15 cellular contexts compared by ENCODE assay signal in genomic region chr1:61436016-61436415, GRCh38.
A peak's percentile ranks its signal among the peaks of the same experiment; 100 is the strongest.
DNase-seq lines count a peak whose midpoint lies in the region; ATAC-seq and TF ChIP-seq lines count a peak whose summit lies in the region.
"Had no signal": no experiment of that assay in that cellular context is flagged by ENCODE, and none has a peak within 500 bp of the region (broad histone marks: within the 10 kb centered on the region; RNA-seq: fewer than 3 reads in every experiment).

No MANE protein-coding gene starts in this region.

- H3K4me3 ChIP-seq in OCI-LY7 (ENCODE audit: low read depth, low read length, poor library complexity, severe bottlenecking): no peak overlapping the region
- no peak overlapping the region for H3K4me3 ChIP-seq in subcutaneous abdominal adipose tissue (ENCODE audit: low read depth in 1 of 5, low read length in 5 of 5)
- H3K4me3 ChIP-seq: MG63, prostate gland had no signal

- H3K36me3 ChIP-seq in OCI-LY7 (ENCODE audit: insufficient read depth, low read length): no peaks in the 10 kb centered on the region
- H3K36me3 ChIP-seq in subcutaneous abdominal adipose tissue (ENCODE audit: control insufficient read depth in 5 of 5, insufficient read depth in 5 of 5, low read length in 5 of 5): peaks cover 0 to 5% (median 0%) of the 10 kb centered on the region in 5 donors
- H3K36me3 ChIP-seq: MG63, prostate gland had no signal

- H3K27me3 ChIP-seq in foreskin keratinocyte (no peaks in the 10 kb centered on the region), subcutaneous abdominal adipose tissue (ENCODE audit: control insufficient read depth in 5 of 5, insufficient read depth in 4 of 5, low read length in 5 of 5) (no peaks in the 10 kb centered on the region)
- H3K27me3 ChIP-seq: MG63 had no signal

- H3K27ac Mint-ChIP-seq in activated naive CD8-positive, alpha-beta T cell treated with anti-CD3 and anti-CD28 coated beads, Interleukin-2, amount 50 U/mL, for 24 hours: no peak overlapping the region
- no peak overlapping the region for H3K27ac Mint-ChIP-seq in activated naive CD8-positive, alpha-beta T cell treated with anti-CD3 and anti-CD28 coated beads for 36 hours
- H3K27ac Mint-ChIP-seq: activated T-helper 1 cell treated with anti-CD3 and anti-CD28 coated beads, Interleukin-12 subunit alpha, Interleukin-12 subunit beta, Interleukin-2, Interleukin-4 antibody, amounts not matched to agents 30 ng/mL and 10 ng/mL and 1 ng/mL, durations not matched to agents 14 hours and 24 hours and 36 hours; memory B cell had no signal

- no peaks in the 10 kb centered on the region for H3K27me3 Mint-ChIP-seq in activated naive CD8-positive, alpha-beta T cell treated with anti-CD3 and anti-CD28 coated beads, Interleukin-2, amount 50 U/mL, for 24 hours
- H3K27me3 Mint-ChIP-seq in activated naive CD8-positive, alpha-beta T cell treated with anti-CD3 and anti-CD28 coated beads for 36 hours: no peaks in the 10 kb centered on the region
- H3K27me3 Mint-ChIP-seq: central memory CD8-positive, alpha-beta T cell had no signal

- no peaks in the 10 kb centered on the region for H3K9me2 ChIP-seq in OCI-LY7 (ENCODE audit: insufficient read depth, low read length)

- H3K4me1 ChIP-seq in OCI-LY7 (ENCODE audit: insufficient read depth, low read length, poor library complexity, severe bottlenecking): no peaks in the 10 kb centered on the region
- H3K4me1 ChIP-seq in foreskin keratinocyte: peaks cover 7% of the 10 kb centered on the region
- H3K4me1 ChIP-seq in subcutaneous abdominal adipose tissue (ENCODE audit: control insufficient read depth in 5 of 5, insufficient read depth in 5 of 5, low read length in 5 of 5): peaks cover 5 to 36% (median 17%) of the 10 kb centered on the region in 5 donors
- H3K4me1 ChIP-seq: prostate gland had no signal

- TF ChIP-seq CTCF in OCI-LY7 (conservative IDR thresholded peaks at IDR 0.05; ENCODE audit: low read length) (peak; percentile 35), foreskin keratinocyte (conservative IDR thresholded peaks at IDR 0.05) (peak; percentile 27)

- H3K9me3 Mint-ChIP-seq in activated naive CD8-positive, alpha-beta T cell treated with anti-CD3 and anti-CD28 coated beads, Interleukin-2, amount 50 U/mL, for 24 hours: no peaks in the 10 kb centered on the region
- no peaks in the 10 kb centered on the region for H3K9me3 Mint-ChIP-seq in activated naive CD8-positive, alpha-beta T cell treated with anti-CD3 and anti-CD28 coated beads for 36 hours
- H3K9me3 Mint-ChIP-seq: activated T-helper 1 cell treated with anti-CD3 and anti-CD28 coated beads, Interleukin-12 subunit alpha, Interleukin-12 subunit beta, Interleukin-2, Interleukin-4 antibody, amounts not matched to agents 30 ng/mL and 10 ng/mL and 1 ng/mL, durations not matched to agents 14 hours and 24 hours and 36 hours; central memory CD8-positive, alpha-beta T cell; memory B cell had no signal

- no peak overlapping the region for H3K4me3 Mint-ChIP-seq in activated naive CD8-positive, alpha-beta T cell treated with anti-CD3 and anti-CD28 coated beads, Interleukin-2, amount 50 U/mL, for 24 hours
- H3K4me3 Mint-ChIP-seq in activated naive CD8-positive, alpha-beta T cell treated with anti-CD3 and anti-CD28 coated beads for 36 hours: no peak overlapping the region
- H3K4me3 Mint-ChIP-seq: activated T-helper 1 cell treated with anti-CD3 and anti-CD28 coated beads, Interleukin-12 subunit alpha, Interleukin-12 subunit beta, Interleukin-2, Interleukin-4 antibody, amounts not matched to agents 30 ng/mL and 10 ng/mL and 1 ng/mL, durations not matched to agents 14 hours and 24 hours and 36 hours; central memory CD8-positive, alpha-beta T cell; memory B cell had no signal

- H3K9me3 ChIP-seq in OCI-LY7 (ENCODE audit: low read length) (no peaks in the 10 kb centered on the region), subcutaneous abdominal adipose tissue (ENCODE audit: control insufficient read depth in 5 of 5, low read length in 5 of 5) (no peaks in the 10 kb centered on the region)
- H3K9me3 ChIP-seq: MG63, prostate gland had no signal

- H4K20me1 ChIP-seq in OCI-LY7 (ENCODE audit: insufficient read depth, low read length): no peaks in the 10 kb centered on the region

- no peaks in the 10 kb centered on the region for H3K4me1 Mint-ChIP-seq in activated naive CD8-positive, alpha-beta T cell treated with anti-CD3 and anti-CD28 coated beads, Interleukin-2, amount 50 U/mL, for 24 hours
- peaks cover 1% of the 10 kb centered on the region for H3K4me1 Mint-ChIP-seq in activated naive CD8-positive, alpha-beta T cell treated with anti-CD3 and anti-CD28 coated beads for 36 hours
- H3K4me1 Mint-ChIP-seq: central memory CD8-positive, alpha-beta T cell; memory B cell had no signal

- no peak overlapping the region for H3K4me2 ChIP-seq in OCI-LY7 (ENCODE audit: low read length)

- DNase-seq in activated naive CD8-positive, alpha-beta T cell treated with anti-CD3 and anti-CD28 coated beads, Interleukin-2, amount 50 U/mL, for 24 hours: no peak
- no peak for DNase-seq in activated naive CD8-positive, alpha-beta T cell treated with anti-CD3 and anti-CD28 coated beads for 36 hours
- DNase-seq in OCI-LY7 (ENCODE audit: low spot score) (no peak), foreskin keratinocyte (no peak), NCI-H1105 treated with DMSO at 0.1 percent for 48 hours (lab: John Stamatoyannopoulos, UW) (no peak), GM19240 (ENCODE audit: insufficient read length, low spot score) (no peak)
- DNase-seq: H7, MG63, NCI-H345 had no signal

- BruUV-seq in OCI-LY7 (replicated peaks; lab: Mats Ljungman, UMichigan): no TSS peak

- intact Hi-C loops in OCI-LY7 (cut with micrococcal nuclease; ENCODE audit: unreplicated experiment): no loop called here

- no peak overlapping the region for H2AFZ ChIP-seq in OCI-LY7 (ENCODE audit: low read length)

- no peak overlapping the region for H3K9ac ChIP-seq in subcutaneous abdominal adipose tissue (ENCODE audit: low read length in 5 of 5)

- peak; percentile 49 for ATAC-seq in activated naive CD8-positive, alpha-beta T cell treated with anti-CD3 and anti-CD28 coated beads, Interleukin-2, amount 50 U/mL, for 24 hours
- ATAC-seq in foreskin keratinocyte: no peak
- no peak for ATAC-seq in HG02852 (IDR thresholded peaks at IDR 0.05; ENCODE audit: unreplicated experiment)

- H3K36me3 Mint-ChIP-seq in activated naive CD8-positive, alpha-beta T cell treated with anti-CD3 and anti-CD28 coated beads, Interleukin-2, amount 50 U/mL, for 24 hours (ENCODE audit: low read depth): no peaks in the 10 kb centered on the region
- no peaks in the 10 kb centered on the region for H3K36me3 Mint-ChIP-seq in activated naive CD8-positive, alpha-beta T cell treated with anti-CD3 and anti-CD28 coated beads for 36 hours
- H3K36me3 Mint-ChIP-seq: memory B cell had no signal

- H3K79me2 ChIP-seq in OCI-LY7 (ENCODE audit: insufficient read depth, low read depth, low read length): no peaks in the 10 kb centered on the region

- POLR2A ChIA-PET in OCI-LY7 (lab: Charles Lee): interaction anchor here (0.6 kb wide), 1 partner anchor 276 kb away, joined by 3 read pairs; no protein-coding TSS in a partner anchor

- CTCF ChIA-PET in OCI-LY7 (lab: Charles Lee; ENCODE audit: unreplicated experiment): no interaction called here

- H3K27ac ChIP-seq in OCI-LY7 (ENCODE audit: low read depth, low read length, poor library complexity, severe bottlenecking): no peak overlapping the region
- no peak overlapping the region for H3K27ac ChIP-seq in foreskin keratinocyte
- peak overlapping the region; percentile 28 for H3K27ac ChIP-seq in subcutaneous abdominal adipose tissue (ENCODE audit: low read depth, low read length)
- H3K27ac ChIP-seq: prostate gland had no signal
